Comparison of ENCODE assay signal across 8 cellular contexts in the genomic region with DNA sequence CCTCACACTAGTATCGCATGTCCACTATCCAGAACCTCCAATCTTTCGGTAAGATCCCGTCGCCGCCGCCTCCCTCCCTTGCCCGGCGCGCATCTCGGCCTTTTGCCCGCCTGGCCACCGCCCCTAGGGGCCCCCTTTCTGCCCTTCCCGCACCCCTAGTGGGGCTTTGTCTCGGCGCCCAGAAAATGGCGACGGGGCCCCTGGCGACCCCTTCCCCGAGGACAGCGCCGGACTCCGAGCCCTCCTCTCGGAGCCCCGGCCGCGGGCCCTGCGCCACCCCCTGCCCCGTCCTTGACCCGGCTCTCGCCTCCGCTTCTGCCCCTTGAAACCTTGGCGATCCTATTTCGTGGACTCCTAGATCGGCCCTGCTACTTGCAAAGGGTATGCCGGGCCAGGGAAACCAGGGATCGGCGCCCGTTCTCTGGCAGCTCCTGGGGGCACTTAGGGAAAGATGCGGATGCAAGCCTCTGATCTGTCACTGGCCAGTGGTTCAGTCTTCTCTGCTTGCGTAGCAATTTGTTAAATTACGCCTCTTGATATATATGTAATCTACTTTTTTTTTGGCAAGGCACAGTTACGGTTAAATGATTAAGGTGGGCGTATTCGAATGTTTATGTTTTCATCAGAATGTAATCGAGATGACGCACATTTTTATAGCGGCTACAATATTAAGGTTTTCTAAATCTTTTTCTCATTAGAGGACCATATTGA. TPM values are rescaled to one million over a fixed set of nuclear protein-coding genes. Genes with fewer than 3 reads are reported as not detected.
DNase-seq lines count a peak whose midpoint lies in the region; ATAC-seq, FAIRE-seq and TF ChIP-seq lines count a peak whose summit lies in the region.

No MANE protein-coding gene starts in this region.

- no peak for TF ChIP-seq POLR2A in HCT116 (IDR thresholded peaks at IDR 0.05; ENCODE audit: borderline replicate concordance, extremely low read depth, insufficient read depth, insufficient read length)

- POLR2A ChIA-PET in HCT116 (lab: Charles Lee): interaction anchor here (1.8 kb wide), 1 partner anchor 118 kb away, joined by 9 read pairs; no protein-coding TSS in a partner anchor

- FAIRE-seq in D721Med (lab: Jason Lieb, UNC): no peak

- H3K27me3 Mint-ChIP-seq in activated naive CD4-positive, alpha-beta T cell treated with anti-CD3 and anti-CD28 coated beads for 36 hours (ENCODE audit: low read depth): no peaks in the 10 kb centered on the region
- peaks cover 5% of the 10 kb centered on the region for H3K27me3 Mint-ChIP-seq in neural progenitor cell (ENCODE audit: insufficient read depth, low read depth)

- H4K20me1 ChIP-seq in HCT116 (ENCODE audit: insufficient read depth) (no peaks in the 10 kb centered on the region), MM.1S (ENCODE audit: insufficient read depth, low read length) (no peaks in the 10 kb centered on the region), neural progenitor cell (ENCODE audit: low read depth) (no peaks in the 10 kb centered on the region)

- H2AFZ ChIP-seq in HCT116 (ENCODE audit: low read depth, low read length, poor library complexity, severe bottlenecking) (no peak overlapping the region), MM.1S (ENCODE audit: low read length) (peak overlapping the region; percentile 95), neural progenitor cell (replicated peaks) (peak overlapping the region; percentile 88)

- H3K79me2 ChIP-seq in HCT116 (ENCODE audit: insufficient read depth, low read length) (peaks cover 19% of the 10 kb centered on the region), MM.1S (ENCODE audit: low read length) (peaks cover 11% of the 10 kb centered on the region), neural progenitor cell (ENCODE audit: low read depth) (peaks cover 28% of the 10 kb centered on the region)

- peak; percentile 43 for ATAC-seq in HCT116

- TF ChIP-seq RAD21 in HCT116 (IDR thresholded peaks at IDR 0.05; ENCODE audit: low read depth): no peak

- TSS peak; percentile 75 for BruUV-seq in HCT116 (replicated peaks; lab: Mats Ljungman, UMichigan)

- H3K36me3 ChIP-seq in HCT116 (ENCODE audit: control insufficient read depth in 1 of 2, insufficient read depth in 2 of 2, low read length in 2 of 2) (peaks cover 13 to 19% of the 10 kb centered on the region in 2 experiments; a peak in 3 of 4 replicates), MM.1S (replicated peaks; ENCODE audit: insufficient read depth, low read length) (no peaks in the 10 kb centered on the region), neural progenitor cell (peaks cover 18% of the 10 kb centered on the region)

- H3K27me3 ChIP-seq in HCT116 (ENCODE audit: insufficient read depth, low read length) (no peaks in the 10 kb centered on the region), MM.1S (replicated peaks; ENCODE audit: insufficient read depth, low read length) (no peaks in the 10 kb centered on the region), neural progenitor cell (no peaks in the 10 kb centered on the region)

- DNase-seq in NCI-H748 (lab: John Stamatoyannopoulos, UW; ENCODE audit: unreplicated experiment): peak; percentile 46
- no peak for DNase-seq in NCI-H748 treated with DMSO at 0.1 percent for 48 hours (lab: John Stamatoyannopoulos, UW)
- no peak for DNase-seq in HCT116 (ENCODE audit: low read depth, low spot score)
- DNase-seq in MM.1S: no peak
- peak; percentile 32 for DNase-seq in activated naive CD4-positive, alpha-beta T cell treated with anti-CD3 and anti-CD28 coated beads for 36 hours
- DNase-seq in foreskin melanocyte: peak; percentile 20
- peak; percentile 69 for DNase-seq in neural progenitor cell (ENCODE audit: low spot score)
- DNase-seq in D721Med (ENCODE audit: insufficient read length, low spot score): no peak

- H3K27ac ChIP-seq in HCT116 (ENCODE audit: low read depth, low read length): peak overlapping the region; percentile 75
- 0 out of 2 replicates have a peak overlapping the region, but pooled peaks have one; percentile 25 for H3K27ac ChIP-seq in MM.1S (ENCODE audit: low read length)
- H3K27ac ChIP-seq in neural progenitor cell: peak overlapping the region; percentile 95

- RAD21 ChIA-PET in HCT116 (lab: Charles Lee; ENCODE audit: low non-redundant PET in 1 of 2, low total read pairs in 2 of 2, uncharacterized antibody in 2 of 2, unreplicated experiment in 2 of 2): no interaction called here

- H3K4me3 Mint-ChIP-seq in activated naive CD4-positive, alpha-beta T cell treated with anti-CD3 and anti-CD28 coated beads for 36 hours: peak overlapping the region; percentile 99
- peak overlapping the region; percentile 99 for H3K4me3 Mint-ChIP-seq in neural progenitor cell

- no peaks in the 10 kb centered on the region for H3F3A ChIP-seq in MM.1S (ENCODE audit: insufficient read depth, low read length)
- peaks cover 26% of the 10 kb centered on the region for H3F3A ChIP-seq in neural progenitor cell (ENCODE audit: low read depth)

- CTCF ChIA-PET in HCT116 (lab: Charles Lee): interaction anchor here (1.0 to 1.6 kb wide), 5 partner anchors 9 to 196 kb away, joined by 3 to 32 read pairs (median 4); a partner anchor contains a TSS
- CTCF ChIA-PET in activated naive CD4-positive, alpha-beta T cell treated with anti-CD3 and anti-CD28 coated beads for 36 hours (lab: Charles Lee): interaction anchor here (0.6 to 8.1 kb wide), 7 partner anchors 24 to 894 kb away, joined by 3 to 59 read pairs (median 4); no protein-coding TSS in a partner anchor

- H3K4me3 ChIP-seq in HCT116 (replicated peaks in 1 of 2; ENCODE audit: low read depth in 1 of 2, low read length in 2 of 2) (peak overlapping the region; percentile 81 to 89), MM.1S (ENCODE audit: low read length) (peak overlapping the region; percentile 95), neural progenitor cell (peak overlapping the region; percentile 95)

- H3K9me3 ChIP-seq in HCT116 (ENCODE audit: control insufficient read depth in 1 of 2, insufficient read depth in 1 of 2, low read depth in 1 of 2, low read length in 2 of 2) (no peaks in the 10 kb centered on the region), MM.1S (replicated peaks; ENCODE audit: insufficient read depth, low read length) (no peaks in the 10 kb centered on the region), neural progenitor cell (ENCODE audit: low read depth) (no peaks in the 10 kb centered on the region)

- H3K4me1 ChIP-seq in HCT116 (ENCODE audit: control insufficient read depth in 1 of 2, insufficient read depth in 2 of 2, low read length in 2 of 2) (peaks cover 0 to 14% of the 10 kb centered on the region in 2 experiments; a peak in 2 of 4 replicates), MM.1S (ENCODE audit: low read length) (no peaks in the 10 kb centered on the region), neural progenitor cell (peaks cover 17% of the 10 kb centered on the region)

- no peaks in the 10 kb centered on the region for H3K9me3 Mint-ChIP-seq in activated naive CD4-positive, alpha-beta T cell treated with anti-CD3 and anti-CD28 coated beads for 36 hours
- H3K9me3 Mint-ChIP-seq in neural progenitor cell: no peaks in the 10 kb centered on the region

- H3K9ac ChIP-seq in HCT116 (ENCODE audit: low read length): peak overlapping the region; percentile 84
- peak overlapping the region; percentile 85 for H3K9ac ChIP-seq in MM.1S (ENCODE audit: low read length)
- H3K9ac ChIP-seq in neural progenitor cell: peak overlapping the region; percentile 96

- TF ChIP-seq CTCF in HCT116 (IDR thresholded peaks at IDR 0.05 in 2 of 3, conservative IDR thresholded peaks at IDR 0.05 in 1 of 3; ENCODE audit: borderline replicate concordance in 1 of 3, insufficient read depth in 1 of 3, low read depth in 2 of 3, low read length in 2 of 3) (no peak), MM.1S (IDR thresholded peaks at IDR 0.05; ENCODE audit: low read length) (no peak), neural progenitor cell (IDR thresholded peaks at IDR 0.05) (peak; percentile 6), D721Med (IDR thresholded peaks at IDR 0.05; ENCODE audit: insufficient read depth, missing control alignments) (no peak)

- intact Hi-C loops in HCT116 (cut with micrococcal nuclease): loop anchor here (2.0 to 10.0 kb wide), 4 partner anchors 117 to 895 kb away; no protein-coding TSS in a partner anchor
- intact Hi-C loops in activated naive CD4-positive, alpha-beta T cell treated with anti-CD3 and anti-CD28 coated beads for 36 hours (cut with micrococcal nuclease): loop anchor here (1.0 to 5.0 kb wide), 9 partner anchors 27 to 1652 kb away; a partner anchor contains a TSS

- peak overlapping the region; percentile 98 for H3K27ac Mint-ChIP-seq in activated naive CD4-positive, alpha-beta T cell treated with anti-CD3 and anti-CD28 coated beads for 36 hours
- peak overlapping the region; percentile 99 for H3K27ac Mint-ChIP-seq in neural progenitor cell

- peaks cover 20% of the 10 kb centered on the region for H3K36me3 Mint-ChIP-seq in activated naive CD4-positive, alpha-beta T cell treated with anti-CD3 and anti-CD28 coated beads for 36 hours (ENCODE audit: low read depth)
- H3K36me3 Mint-ChIP-seq in neural progenitor cell: peaks cover 19% of the 10 kb centered on the region

- peak overlapping the region; percentile 74 for H3K4me2 ChIP-seq in HCT116 (ENCODE audit: low read length)
- H3K4me2 ChIP-seq in MM.1S (ENCODE audit: low read depth, low read length): peak overlapping the region; percentile 71; the same call in 1 of the 2 replicates
- H3K4me2 ChIP-seq in neural progenitor cell: peak overlapping the region; percentile 96

- H3K9me2 ChIP-seq in HCT116 (ENCODE audit: insufficient read depth) (no peaks in the 10 kb centered on the region), MM.1S (replicated peaks; ENCODE audit: insufficient read depth, low read length) (no peaks in the 10 kb centered on the region)

- peaks cover 24% of the 10 kb centered on the region for H3K4me1 Mint-ChIP-seq in activated naive CD4-positive, alpha-beta T cell treated with anti-CD3 and anti-CD28 coated beads for 36 hours (ENCODE audit: low read depth)
- peaks cover 17% of the 10 kb centered on the region for H3K4me1 Mint-ChIP-seq in neural progenitor cell

TF ChIP-seq in HCT116, 20 proteins besides CTCF, POLR2A, EP300 and RAD21:
- TF ChIP-seq SRF (IDR thresholded peaks at IDR 0.05; ENCODE audit: low read depth): no peak
- TF ChIP-seq POLR2AphosphoS5 (IDR thresholded peaks at IDR 0.05; ENCODE audit: low read depth, low read length): no peak
- TF ChIP-seq ZFX (IDR thresholded peaks at IDR 0.05): peak; percentile 60

RNA-seq across cellular contexts. Expression of a gene that starts 0.6 kb away (rescaled TPM):
- total RNA-seq in HCT116 (2021; ENCODE audit: unreplicated experiment): 33.6 TPM
- 20.1 and 22.5 TPM in 2 replicates for polyA plus RNA-seq in HCT116 (2012)
- 10 to 100 TPM; 47.0 to 49.2 TPM for total RNA-seq in activated naive CD4-positive, alpha-beta T cell treated with anti-CD3 and anti-CD28 coated beads for 36 hours
- 22.4 and 45.3 TPM in 2 replicates for total RNA-seq in neural progenitor cell (ENCODE audit: low replicate concordance)

Comparison
In these comparisons a context has a peak if more than half of its experiments do, and no peak if none do; other contexts are left out.
1. DNase-seq: peak in NCI-H748 (single experiment), activated naive CD4-positive, alpha-beta T cell treated with anti-CD3 and anti-CD28 coated beads for 36 hours (single experiment), foreskin melanocyte (single experiment) and neural progenitor cell (single experiment); none in NCI-H748 treated with DMSO at 0.1 percent for 48 hours (single experiment), HCT116 (single experiment), MM.1S (single experiment) and D721Med (single experiment).
2. H3K27ac ChIP-seq: peak in every context shown above with its lines; median percentile 95 in neural progenitor cell; 75 in HCT116; 25 in MM.1S.
3. Peak in every context shown above with its lines, with median percentiles within 50 percentile points of each other: H3K4me2 ChIP-seq, H3K4me3 ChIP-seq and H3K9ac ChIP-seq.